In the genomic region with DNA sequence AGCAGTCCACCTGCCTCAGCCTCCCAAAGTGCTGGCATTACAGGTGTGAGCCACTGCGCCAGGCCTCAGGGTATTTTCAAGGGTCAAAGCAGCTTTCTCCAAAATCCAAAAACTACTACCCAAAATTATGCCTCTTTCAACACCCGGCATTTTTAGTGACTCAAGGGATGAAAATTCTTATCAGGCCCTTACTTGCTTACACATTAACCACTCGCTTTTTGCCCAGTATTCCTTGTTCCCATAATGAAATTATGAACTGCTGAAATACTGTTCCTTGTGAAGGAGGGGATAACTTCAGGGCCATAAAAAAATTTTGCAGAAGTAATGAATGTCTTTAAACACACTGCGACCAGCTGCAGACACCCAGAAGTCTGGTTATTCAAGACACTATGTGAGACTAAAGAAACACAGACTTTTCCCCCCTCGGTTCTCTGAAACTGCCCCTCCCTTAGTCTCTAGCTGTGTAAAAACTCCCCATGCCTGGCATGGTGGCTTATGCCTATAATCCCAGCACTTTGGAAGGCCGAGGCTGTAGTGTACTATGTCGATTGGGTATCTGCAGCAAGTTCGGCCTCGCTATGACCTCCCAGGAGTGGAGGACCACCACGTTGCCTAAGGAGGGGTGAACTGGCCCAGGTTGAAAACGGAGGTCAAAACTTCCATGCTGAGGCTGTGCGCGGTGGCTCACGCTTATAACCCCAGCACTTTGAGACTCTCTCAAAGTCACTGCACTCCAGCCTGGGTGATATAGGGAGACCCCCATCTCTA, we compare ENCODE assay signal across 13 cellular contexts. TPM values are rescaled to one million over a fixed set of nuclear protein-coding genes. Genes with fewer than 3 reads are reported as not detected.
A peak's percentile ranks its signal among the peaks of the same experiment; 100 is the strongest.
DNase-seq lines count a peak whose midpoint lies in the region; ATAC-seq and TF ChIP-seq lines count a peak whose summit lies in the region.
"Had no signal": no experiment of that assay in that cellular context is flagged by ENCODE, and none has a peak within 500 bp of the region (broad histone marks: within the 10 kb centered on the region; RNA-seq: fewer than 3 reads in every experiment).

No MANE protein-coding gene starts in this region.

- H3K4me1 ChIP-seq in Caco-2 = peaks cover 20% of the 10 kb centered on the region
- H3K4me1 ChIP-seq: right lobe of liver had no signal

- H3K9me3 Mint-ChIP-seq in Caco-2 (ENCODE audit: unreplicated experiment) = no peaks in the 10 kb centered on the region
- H3K9me3 Mint-ChIP-seq in IgD-negative memory B cell = no peaks in the 10 kb centered on the region
- H3K9me3 Mint-ChIP-seq in progenitor cell of endocrine pancreas (ENCODE audit: low read depth) = no peaks in the 10 kb centered on the region
- H3K9me3 Mint-ChIP-seq in activated CD4-positive, alpha-beta memory T cell treated with anti-CD3 and anti-CD28 coated beads for 36 hours = no peaks in the 10 kb centered on the region

- peaks cover 43% of the 10 kb centered on the region for H3K4me1 Mint-ChIP-seq in Caco-2 (ENCODE audit: low read depth, unreplicated experiment)
- H3K4me1 Mint-ChIP-seq in IgD-negative memory B cell = peaks cover 7 to 16% (median 15%) of the 10 kb centered on the region in 3 donors
- H3K4me1 Mint-ChIP-seq in progenitor cell of endocrine pancreas (ENCODE audit: low read depth) = peaks cover 4% of the 10 kb centered on the region
- H3K4me1 Mint-ChIP-seq in activated CD4-positive, alpha-beta memory T cell treated with anti-CD3 and anti-CD28 coated beads for 36 hours (ENCODE audit: low read depth) = peaks cover 19% of the 10 kb centered on the region

- CTCF ChIA-PET in Caco-2 (lab: Charles Lee) = no interaction called here
- CTCF ChIA-PET in activated CD4-positive, alpha-beta memory T cell treated with anti-CD3 and anti-CD28 coated beads for 36 hours (lab: Charles Lee) = interaction anchor here (1.1 kb wide), 1 partner anchor 28 kb away, joined by 3 read pairs; no protein-coding TSS in a partner anchor

- peaks cover 15% of the 10 kb centered on the region for H3K36me3 ChIP-seq in Caco-2 (ENCODE audit: control insufficient read depth, insufficient read depth, low read length)

- no peaks in the 10 kb centered on the region for H3K27me3 ChIP-seq in Caco-2 (replicated peaks; ENCODE audit: control insufficient read depth, insufficient read depth, low read length)
- no peaks in the 10 kb centered on the region for H3K27me3 ChIP-seq in dorsolateral prefrontal cortex
- H3K27me3 ChIP-seq: right lobe of liver had no signal

- H3K4me3 Mint-ChIP-seq in Caco-2 (ENCODE audit: unreplicated experiment) (peak overlapping the region; percentile 32), IgD-negative memory B cell (no peak overlapping the region), progenitor cell of endocrine pancreas (ENCODE audit: low read depth) (no peak overlapping the region)
- H3K4me3 Mint-ChIP-seq in activated CD4-positive, alpha-beta memory T cell treated with anti-CD3 and anti-CD28 coated beads for 36 hours = no peak overlapping the region

- TF ChIP-seq CTCF in Caco-2 (IDR thresholded peaks at IDR 0.05; ENCODE audit: insufficient read depth in 1 of 2, low read depth in 1 of 2, low read length in 1 of 2, severe bottlenecking in 1 of 2, unreplicated experiment in 1 of 2) (no peak), dorsolateral prefrontal cortex (IDR thresholded peaks at IDR 0.05 in 54 of 56, conservative IDR thresholded peaks at IDR 0.05 in 2 of 56; ENCODE audit: low read depth in 1 of 56, partially characterized antibody in 56 of 56) (no peak), progenitor cell of endocrine pancreas (IDR thresholded peaks at IDR 0.05; ENCODE audit: unreplicated experiment) (no peak)

- H3K27me3 Mint-ChIP-seq in Caco-2 (ENCODE audit: insufficient read depth, unreplicated experiment) = no peaks in the 10 kb centered on the region
- no peaks in the 10 kb centered on the region for H3K27me3 Mint-ChIP-seq in IgD-negative memory B cell
- H3K27me3 Mint-ChIP-seq in progenitor cell of endocrine pancreas = no peaks in the 10 kb centered on the region
- no peaks in the 10 kb centered on the region for H3K27me3 Mint-ChIP-seq in activated CD4-positive, alpha-beta memory T cell treated with anti-CD3 and anti-CD28 coated beads for 36 hours

- H3K4me3 ChIP-seq in Caco-2 (ENCODE audit: low read depth, low read length) (no peak overlapping the region), dorsolateral prefrontal cortex (no peak overlapping the region)
- H3K4me3 ChIP-seq: right lobe of liver, thoracic aorta had no signal

- H3K9me3 ChIP-seq in Caco-2 = no peaks in the 10 kb centered on the region
- H3K9me3 ChIP-seq: right lobe of liver, thoracic aorta had no signal

- POLR2A ChIA-PET in Caco-2 (lab: Charles Lee) = interaction anchor here (0.5 kb wide), 1 partner anchor 19 kb away, joined by 4 read pairs; no protein-coding TSS in a partner anchor
- POLR2A ChIA-PET in activated CD4-positive, alpha-beta memory T cell treated with anti-CD3 and anti-CD28 coated beads for 36 hours (lab: Charles Lee) = interaction anchor here (3.9 kb wide), 1 partner anchor 12 kb away, joined by 21 read pairs; no protein-coding TSS in a partner anchor

- ATAC-seq in HG03135 (IDR thresholded peaks at IDR 0.05; ENCODE audit: unreplicated experiment) = no peak

- intact Hi-C loops in Caco-2 (cut with micrococcal nuclease; ENCODE audit: unreplicated experiment) (no loop called here), dorsolateral prefrontal cortex (cut with DNase I) (no loop called here)
- intact Hi-C loops in activated CD4-positive, alpha-beta memory T cell treated with anti-CD3 and anti-CD28 coated beads for 36 hours (cut with micrococcal nuclease) = no loop called here

- DNase-seq in Caco-2 = no peak
- DNase-seq in dorsolateral prefrontal cortex = peak in 3 of 10 donors; percentile 14 to 19 (median 16)
- DNase-seq in progenitor cell of endocrine pancreas (ENCODE audit: low spot score, unreplicated experiment) = no peak
- DNase-seq in activated CD4-positive, alpha-beta memory T cell treated with anti-CD3 and anti-CD28 coated beads for 36 hours = no peak
- DNase-seq in dedifferentiated amniotic fluid mesenchymal stem cell (ENCODE audit: extremely low spot score) = no peak
- DNase-seq: activated CD4-positive, alpha-beta T cell treated with anti-CD3 and anti-CD28 coated beads for 48 hours; activated effector memory CD4-positive, alpha-beta T cell treated with Interleukin-2 at 50 U/mL for 16 hours; cerebellar nuclear complex; NCI-H187 had no signal

- peak overlapping the region in 36 of 59 donors; percentile 4 to 74 (median 44) for H3K27ac ChIP-seq in dorsolateral prefrontal cortex
- H3K27ac ChIP-seq: right lobe of liver, thoracic aorta had no signal

- H3K36me3 Mint-ChIP-seq in Caco-2 (ENCODE audit: insufficient read depth, unreplicated experiment) (peaks cover 70% of the 10 kb centered on the region), IgD-negative memory B cell (no peaks in the 10 kb centered on the region), progenitor cell of endocrine pancreas (ENCODE audit: insufficient read depth) (peaks cover 14% of the 10 kb centered on the region)
- H3K36me3 Mint-ChIP-seq in activated CD4-positive, alpha-beta memory T cell treated with anti-CD3 and anti-CD28 coated beads for 36 hours = peaks cover 21% of the 10 kb centered on the region

- H3K27ac Mint-ChIP-seq in Caco-2 (ENCODE audit: unreplicated experiment) = peak overlapping the region; percentile 60
- H3K27ac Mint-ChIP-seq in IgD-negative memory B cell = peak overlapping the region in 2 of 3 donors; percentile 73 to 86
- peak overlapping the region; percentile 73 for H3K27ac Mint-ChIP-seq in progenitor cell of endocrine pancreas
- no peak overlapping the region for H3K27ac Mint-ChIP-seq in activated CD4-positive, alpha-beta memory T cell treated with anti-CD3 and anti-CD28 coated beads for 36 hours

- BruUV-seq in Caco-2 (replicated peaks; lab: Mats Ljungman, UMichigan) = no TSS peak

RNA-seq across cellular contexts. Expression of a gene that starts 12.0 kb away (rescaled TPM):
- total RNA-seq in Caco-2 (2022) = not detected in 2 replicates
- polyA plus RNA-seq in IgD-negative memory B cell = not detected
- 10 to 100 TPM in 1 of 120 experiments, 1 to 10 TPM in 56, under 1 TPM in 3, not detected in 60; 0.84 to 12.4 (median 2.4) TPM for total RNA-seq in dorsolateral prefrontal cortex
- not detected in 2 replicates for total RNA-seq in progenitor cell of endocrine pancreas
- not detected for total RNA-seq in activated CD4-positive, alpha-beta memory T cell treated with anti-CD3 and anti-CD28 coated beads for 36 hours
- total RNA-seq: right lobe of liver, thoracic aorta had no signal

RNA-seq across cellular contexts. Expression of a gene that starts 25.6 kb away (rescaled TPM):
- total RNA-seq in Caco-2 (2022) (405 and 423 TPM in 2 replicates), dorsolateral prefrontal cortex (100 to 1,000 TPM in 2 of 120 experiments, 10 to 100 TPM in 118; 39.3 to 109 (median 59.0) TPM), progenitor cell of endocrine pancreas (211 and 221 TPM in 2 replicates)
- 242 TPM for polyA plus RNA-seq in IgD-negative memory B cell
- 100 to 1,000 TPM; 504 to 518 TPM for total RNA-seq in activated CD4-positive, alpha-beta memory T cell treated with anti-CD3 and anti-CD28 coated beads for 36 hours

RNA-seq across cellular contexts. Expression of a gene that starts 53.5 kb away (rescaled TPM):
- total RNA-seq in Caco-2 (2022) (5.0 and 6.5 TPM in 2 replicates), dorsolateral prefrontal cortex (10 to 100 TPM; 12.0 to 31.9 (median 20.8) TPM), progenitor cell of endocrine pancreas (6.2 and 7.1 TPM in 2 replicates)
- 6.1 TPM for polyA plus RNA-seq in IgD-negative memory B cell
- 1 to 10 TPM; 2.2 to 2.6 TPM for total RNA-seq in activated CD4-positive, alpha-beta memory T cell treated with anti-CD3 and anti-CD28 coated beads for 36 hours
